ENCODE assay signal across 16 cellular contexts in the genomic region with DNA sequence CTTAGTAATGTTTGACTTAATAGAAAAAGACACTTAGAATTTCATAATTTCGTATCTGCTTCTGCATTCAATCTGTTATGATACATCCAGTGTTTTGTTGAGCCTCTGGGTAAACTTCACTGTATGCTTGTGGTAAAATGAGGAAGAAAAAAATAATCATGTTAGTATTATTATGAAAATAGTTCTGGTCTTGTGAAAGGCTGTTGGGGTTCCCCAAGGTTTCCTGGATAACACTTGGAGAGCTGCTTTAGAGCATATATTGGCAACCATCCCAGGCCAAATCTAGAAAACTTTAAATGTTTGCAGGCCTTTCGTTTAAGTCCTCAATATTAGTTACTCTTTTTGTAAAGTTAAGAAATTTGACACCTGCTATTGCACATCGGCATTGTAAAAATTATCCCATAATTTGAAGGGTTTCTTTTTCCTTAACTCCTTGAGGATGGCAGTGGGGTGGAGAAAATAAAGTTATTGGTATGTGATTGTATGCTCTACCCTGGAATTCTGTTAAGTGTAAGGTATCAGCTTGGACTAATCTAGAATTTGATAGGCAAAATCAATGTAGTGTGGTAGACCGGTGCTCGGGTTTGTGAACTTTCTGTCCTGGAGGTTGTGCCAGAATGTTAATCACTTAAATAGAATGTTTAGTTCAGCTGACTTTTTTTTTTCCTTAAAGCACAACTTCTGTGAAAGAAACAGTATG. TPM values are rescaled to one million over a fixed set of nuclear protein-coding genes. Genes with fewer than 3 reads are reported as not detected.
DNase-seq lines count a peak whose midpoint lies in the region; ATAC-seq, FAIRE-seq and TF ChIP-seq lines count a peak whose summit lies in the region.
"Had no signal": no experiment of that assay in that cellular context is flagged by ENCODE, and none has a peak within 500 bp of the region (broad histone marks: within the 10 kb centered on the region; RNA-seq: fewer than 3 reads in every experiment).

No MANE protein-coding gene starts in this region.

- TF ChIP-seq RAD21 in SK-N-SH (IDR thresholded peaks at IDR 0.05; ENCODE audit: low read length), result no peak

- H3K79me2 ChIP-seq in SK-N-SH (ENCODE audit: insufficient read depth), result peaks cover 99% of the 10 kb centered on the region
- H3K79me2 ChIP-seq in keratinocyte (ENCODE audit: control insufficient read depth, insufficient read depth, low read length), result peaks cover 81% of the 10 kb centered on the region
- peaks cover 99% of the 10 kb centered on the region for H3K79me2 ChIP-seq in OCI-LY7 (ENCODE audit: insufficient read depth, low read depth, low read length)

- DNase-seq in SK-N-SH, result no peak
- DNase-seq in body of pancreas, result peak in 2 of 4 donors; percentile 30 to 31
- DNase-seq in keratinocyte (ENCODE audit: low read depth, low spot score), result no peak
- peak; percentile 25 for DNase-seq in stomach
- DNase-seq in SHP77 treated with DMSO at 0.1 percent for 48 hours (lab: John Stamatoyannopoulos, UW), result no peak
- DNase-seq in OCI-LY7 (ENCODE audit: low spot score), result no peak
- DNase-seq: activated CD4-positive, alpha-beta memory T cell treated with anti-CD3 and anti-CD28 coated beads, Interleukin-2, amount 10 ng/mL, durations not matched to agents 7 days and 5 days; GF-D8; H7; NCI-H1105; T-cell had no signal

- H3K4me3 ChIP-seq in SK-N-SH (ENCODE audit: low read depth in 2 of 2, low read length in 1 of 2) (no peak overlapping the region), body of pancreas (no peak overlapping the region), keratinocyte (ENCODE audit: control insufficient read depth in 2 of 3, extremely low read depth in 1 of 3, insufficient read depth in 2 of 3, low read depth in 1 of 3, low read length in 3 of 3) (no peak overlapping the region), stomach (no peak overlapping the region), OCI-LY7 (ENCODE audit: low read depth, low read length, poor library complexity, severe bottlenecking) (no peak overlapping the region)
- H3K4me3 ChIP-seq: prostate gland, vagina had no signal

- no TSS peak for BruUV-seq in OCI-LY7 (replicated peaks; lab: Mats Ljungman, UMichigan)

- H3K4me1 ChIP-seq in SK-N-SH (ENCODE audit: control insufficient read depth in 1 of 2, insufficient read depth in 2 of 2, low read depth in 1 of 2, low read length in 1 of 2) (peaks cover 9 to 26% of the 10 kb centered on the region in 2 experiments; a peak in 3 of 4 replicates), body of pancreas (peaks cover 41% of the 10 kb centered on the region), keratinocyte (ENCODE audit: control insufficient read depth, extremely low read depth, insufficient read depth, low read length) (peaks cover 15% of the 10 kb centered on the region), stomach (peaks cover 17 to 81% (median 58%) of the 10 kb centered on the region in 4 donors), OCI-LY7 (ENCODE audit: insufficient read depth, low read length, poor library complexity, severe bottlenecking) (no peaks in the 10 kb centered on the region)

- H3K9ac ChIP-seq in SK-N-SH (no peak overlapping the region), keratinocyte (ENCODE audit: control insufficient read depth, extremely low read depth, insufficient read depth, low read length) (no peak overlapping the region)

- intact Hi-C loops in body of pancreas (cut with DNase I) (no loop called here), stomach (cut with DNase I; ENCODE audit: low total_unique reads) (no loop called here), OCI-LY7 (cut with micrococcal nuclease; ENCODE audit: unreplicated experiment) (loop anchor here (5.0 kb wide), 1 partner anchor 40 kb away; no protein-coding TSS in a partner anchor)

- no peaks in the 10 kb centered on the region for H3K27me3 ChIP-seq in SK-N-SH (ENCODE audit: insufficient read depth)
- H3K27me3 ChIP-seq in body of pancreas, result no peaks in the 10 kb centered on the region
- no peaks in the 10 kb centered on the region for H3K27me3 ChIP-seq in keratinocyte (ENCODE audit: control insufficient read depth, extremely low read depth, insufficient read depth, low read length)
- H3K27me3 ChIP-seq in stomach, result no peaks in the 10 kb centered on the region
- H3K27me3 ChIP-seq: vagina had no signal

- POLR2A ChIA-PET in SK-N-SH (lab: Yijun Ruan, JAX), result interaction anchor here (1.3 kb wide), 1 partner anchor 55 kb away, joined by 5 read pairs; no protein-coding TSS in a partner anchor
- POLR2A ChIA-PET in OCI-LY7 (lab: Charles Lee), result interaction anchor here (1.1 kb wide), 1 partner anchor 24 kb away, joined by 3 read pairs; no protein-coding TSS in a partner anchor

- peaks cover 30% of the 10 kb centered on the region for H3F3A ChIP-seq in SK-N-SH (replicated peaks; ENCODE audit: insufficient read depth)

- dilution Hi-C loops in keratinocyte (cut with MboI; ENCODE audit: extremely low pct_ligation_motif_present, low sequenced_read_pairs), result no loop called here

- peaks cover 76 to 86% of the 10 kb centered on the region in 2 experiments for H3K36me3 ChIP-seq in SK-N-SH (replicated peaks in 1 of 2; ENCODE audit: control insufficient read depth in 1 of 2, insufficient read depth in 2 of 2, low read length in 1 of 2)
- peaks cover 11% of the 10 kb centered on the region in 2 donors for H3K36me3 ChIP-seq in body of pancreas (replicated peaks in 1 of 2; ENCODE audit: insufficient read depth in 1 of 2, low read depth in 2 of 2)
- peaks cover 8 to 18% of the 10 kb centered on the region in 2 experiments for H3K36me3 ChIP-seq in keratinocyte (ENCODE audit: control insufficient read depth in 2 of 2, extremely low read depth in 1 of 2, insufficient read depth in 2 of 2, low read length in 2 of 2)
- peaks cover 18 to 64% (median 55%) of the 10 kb centered on the region in 4 donors for H3K36me3 ChIP-seq in stomach
- peaks cover 99% of the 10 kb centered on the region for H3K36me3 ChIP-seq in OCI-LY7 (ENCODE audit: insufficient read depth, low read length)

- no peak overlapping the region for H3K4me2 ChIP-seq in SK-N-SH
- H3K4me2 ChIP-seq in keratinocyte (ENCODE audit: control insufficient read depth, extremely low read depth, insufficient read depth, low read depth, low read length), result peak overlapping the region; percentile 19
- no peak overlapping the region for H3K4me2 ChIP-seq in OCI-LY7 (ENCODE audit: low read length)

- H4K20me1 ChIP-seq in SK-N-SH (ENCODE audit: insufficient read depth), result peaks cover 79% of the 10 kb centered on the region
- peaks cover 10% of the 10 kb centered on the region for H4K20me1 ChIP-seq in keratinocyte (ENCODE audit: control insufficient read depth, extremely low read depth, insufficient read depth, low read length)
- H4K20me1 ChIP-seq in OCI-LY7 (ENCODE audit: insufficient read depth, low read length), result peaks cover 14% of the 10 kb centered on the region

- H2AFZ ChIP-seq in SK-N-SH (ENCODE audit: low read depth) (no peak overlapping the region), keratinocyte (ENCODE audit: control insufficient read depth, low read length) (no peak overlapping the region), OCI-LY7 (ENCODE audit: low read length) (no peak overlapping the region)

- TF ChIP-seq CTCF in SK-N-SH (IDR thresholded peaks at IDR 0.05) (no peak), body of pancreas (IDR thresholded peaks at IDR 0.05) (no peak), keratinocyte (optimal IDR thresholded peaks at IDR 0.05 in 1 of 3, IDR thresholded peaks at IDR 0.05 in 1 of 3, conservative IDR thresholded peaks at IDR 0.05 in 1 of 3; ENCODE audit: extremely low read depth in 1 of 3, insufficient read depth in 2 of 3, low read length in 3 of 3) (no peak), stomach (IDR thresholded peaks at IDR 0.05) (no peak), OCI-LY7 (conservative IDR thresholded peaks at IDR 0.05; ENCODE audit: low read length) (no peak)

- H3K27ac ChIP-seq in SK-N-SH (ENCODE audit: low read depth in 2 of 2, low read length in 1 of 2) (peak overlapping the region in 1 of 2 experiments; percentile 25; a peak in 1 of 4 replicates), body of pancreas (peak overlapping the region in 3 of 4 donors; percentile 57 to 71 (median 63)), keratinocyte (ENCODE audit: control insufficient read depth, insufficient read depth, low read length) (peak overlapping the region; percentile 28), stomach (peak overlapping the region in 4 of 5 donors; percentile 8 to 76 (median 56)), OCI-LY7 (ENCODE audit: low read depth, low read length, poor library complexity, severe bottlenecking) (no peak overlapping the region)
- H3K27ac ChIP-seq: prostate gland, vagina had no signal

- CTCF ChIA-PET in SK-N-SH (lab: Yijun Ruan, JAX), result interaction anchor here (1.2 to 2.0 kb wide), 4 partner anchors 11 to 42 kb away, joined by 3 to 5 read pairs (median 4); no protein-coding TSS in a partner anchor
- CTCF ChIA-PET in OCI-LY7 (lab: Charles Lee; ENCODE audit: unreplicated experiment), result no interaction called here

- TF ChIP-seq EP300 in SK-N-SH (IDR thresholded peaks at IDR 0.05; ENCODE audit: borderline replicate concordance in 1 of 2, low read depth in 1 of 2, low read length in 1 of 2), result no peak
- TF ChIP-seq EP300 in stomach (IDR thresholded peaks at IDR 0.05), result no peak

- H3K9me2 ChIP-seq in SK-N-SH, result no peaks in the 10 kb centered on the region
- H3K9me2 ChIP-seq in OCI-LY7 (ENCODE audit: insufficient read depth, low read length), result no peaks in the 10 kb centered on the region

- WGBS in SK-N-SH (ENCODE audit: low lambda C conversion rate), result 94% methylated on average over 5 of the region's 5 CpGs
- 17 to 19% methylated on average over 5 of the region's 5 CpGs for WGBS in body of pancreas, 2 donors
- WGBS in stomach, 5 donors, result 17 to 33% (median 23%) methylated on average over 5 of the region's 5 CpGs

- H3K9me3 ChIP-seq in SK-N-SH (no peaks in the 10 kb centered on the region), body of pancreas (no peaks in the 10 kb centered on the region), keratinocyte (ENCODE audit: control insufficient read depth, low read depth, low read length) (no peaks in the 10 kb centered on the region), stomach (no peaks in the 10 kb centered on the region), OCI-LY7 (ENCODE audit: low read length) (no peaks in the 10 kb centered on the region)
- H3K9me3 ChIP-seq: prostate gland, vagina had no signal

- FAIRE-seq in keratinocyte (lab: Jason Lieb, UNC), result no peak
- FAIRE-seq: A204.1 had no signal

- ATAC-seq in SK-N-SH treated with all-trans-retinoic acid at 6 μM for 48 hours, result peak; percentile 42
- peak; percentile 71 for ATAC-seq in body of pancreas
- ATAC-seq in GM18505 (IDR thresholded peaks at IDR 0.05; ENCODE audit: unreplicated experiment), result no peak
- ATAC-seq: T-cell had no signal

- no peaks in the 10 kb centered on the region for H3K9me1 ChIP-seq in keratinocyte (ENCODE audit: control insufficient read depth, extremely low read depth, insufficient read depth, low read length)

- TF ChIP-seq POLR2A in body of pancreas (IDR thresholded peaks at IDR 0.05) (no peak), stomach (IDR thresholded peaks at IDR 0.05) (no peak), GM18505 (IDR thresholded peaks at IDR 0.05; ENCODE audit: borderline replicate concordance, extremely low read depth, insufficient read depth, insufficient read length) (no peak)

RNA-seq across cellular contexts. Expression of a gene that starts 54.5 kb away (rescaled TPM):
- polyA plus RNA-seq in SK-N-SH (2012; rRNA removed) (31.1 and 38.0 TPM in 2 replicates), keratinocyte (61.8 to 80.8 TPM (median 70.1 TPM) in 3 replicates), stomach (10 to 100 TPM; 22.8 to 52.4 (median 31.4) TPM)
- 39.2 and 40.1 TPM in 2 replicates for polyA plus RNA-seq in SK-N-SH (2012; cell fraction: cytosol; rRNA removed)
- polyA plus RNA-seq in SK-N-SH (2012; cell fraction: nucleus; rRNA removed), result 22.5 and 49.7 TPM in 2 replicates
- total RNA-seq in body of pancreas (10 to 100 TPM; 43.8 to 58.3 TPM), stomach (100 to 1,000 TPM in 4 of 5 donors, 10 to 100 TPM in 1; 79.0 to 182 (median 137) TPM), OCI-LY7 (2022) (121 and 137 TPM in 2 replicates)
- 76.7 TPM for polyA plus RNA-seq in keratinocyte (2011; ENCODE audit: low read depth)
- 38.1 and 71.1 TPM in 2 replicates for polyA plus RNA-seq in keratinocyte (2011; cell fraction: cytosol; rRNA removed)
- 70.1 and 75.4 TPM in 2 replicates for polyA plus RNA-seq in keratinocyte (2011; cell fraction: nucleus; rRNA removed)
- polyA plus RNA-seq in keratinocyte (2012; ENCODE audit: low replicate concordance), result 41.1 and 50.1 TPM in 2 replicates
- polyA minus RNA-seq in keratinocyte, result 33.0 to 79.8 TPM (median 67.6 TPM) in 3 replicates
- 26.3 TPM for polyA minus RNA-seq in keratinocyte (2011; cell fraction: cytosol; rRNA and poly(A)+ RNA removed)
- 42.7 and 86.0 TPM in 2 replicates for polyA minus RNA-seq in keratinocyte (2011; cell fraction: nucleus; rRNA and poly(A)+ RNA removed)
- 111 and 114 TPM in 2 replicates for total RNA-seq in OCI-LY7 (2014; rRNA removed; shearing (Covaris generic))
